2 cellular contexts compared by ENCODE assay signal in the genomic region with DNA sequence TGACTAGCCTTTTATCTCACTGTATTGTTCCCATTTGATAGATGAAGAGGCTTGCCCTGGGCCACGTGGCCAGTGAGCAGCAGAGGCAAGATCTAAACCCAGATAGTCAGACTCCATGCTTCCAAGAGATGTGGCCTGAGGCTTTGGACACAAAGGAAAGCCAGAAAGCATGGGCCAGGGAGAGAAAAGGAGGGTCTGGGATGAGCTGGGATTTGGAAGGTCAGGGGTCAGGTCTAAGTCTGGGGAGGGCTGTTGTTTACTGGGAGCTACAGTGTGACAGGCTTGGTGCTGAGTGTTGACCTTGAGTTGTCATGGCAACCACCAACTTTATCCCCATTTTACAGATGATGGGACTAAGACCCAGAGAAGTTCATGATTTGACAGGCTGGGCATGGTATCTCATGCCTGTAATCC.
TF ChIP-seq lines count a peak whose summit lies in the region.

No MANE protein-coding gene starts in this region.

TF ChIP-seq in SK-N-SH, 30 proteins besides CTCF, POLR2A, EP300 and RAD21 (continued from another document):
- TF ChIP-seq, protein P1, sequence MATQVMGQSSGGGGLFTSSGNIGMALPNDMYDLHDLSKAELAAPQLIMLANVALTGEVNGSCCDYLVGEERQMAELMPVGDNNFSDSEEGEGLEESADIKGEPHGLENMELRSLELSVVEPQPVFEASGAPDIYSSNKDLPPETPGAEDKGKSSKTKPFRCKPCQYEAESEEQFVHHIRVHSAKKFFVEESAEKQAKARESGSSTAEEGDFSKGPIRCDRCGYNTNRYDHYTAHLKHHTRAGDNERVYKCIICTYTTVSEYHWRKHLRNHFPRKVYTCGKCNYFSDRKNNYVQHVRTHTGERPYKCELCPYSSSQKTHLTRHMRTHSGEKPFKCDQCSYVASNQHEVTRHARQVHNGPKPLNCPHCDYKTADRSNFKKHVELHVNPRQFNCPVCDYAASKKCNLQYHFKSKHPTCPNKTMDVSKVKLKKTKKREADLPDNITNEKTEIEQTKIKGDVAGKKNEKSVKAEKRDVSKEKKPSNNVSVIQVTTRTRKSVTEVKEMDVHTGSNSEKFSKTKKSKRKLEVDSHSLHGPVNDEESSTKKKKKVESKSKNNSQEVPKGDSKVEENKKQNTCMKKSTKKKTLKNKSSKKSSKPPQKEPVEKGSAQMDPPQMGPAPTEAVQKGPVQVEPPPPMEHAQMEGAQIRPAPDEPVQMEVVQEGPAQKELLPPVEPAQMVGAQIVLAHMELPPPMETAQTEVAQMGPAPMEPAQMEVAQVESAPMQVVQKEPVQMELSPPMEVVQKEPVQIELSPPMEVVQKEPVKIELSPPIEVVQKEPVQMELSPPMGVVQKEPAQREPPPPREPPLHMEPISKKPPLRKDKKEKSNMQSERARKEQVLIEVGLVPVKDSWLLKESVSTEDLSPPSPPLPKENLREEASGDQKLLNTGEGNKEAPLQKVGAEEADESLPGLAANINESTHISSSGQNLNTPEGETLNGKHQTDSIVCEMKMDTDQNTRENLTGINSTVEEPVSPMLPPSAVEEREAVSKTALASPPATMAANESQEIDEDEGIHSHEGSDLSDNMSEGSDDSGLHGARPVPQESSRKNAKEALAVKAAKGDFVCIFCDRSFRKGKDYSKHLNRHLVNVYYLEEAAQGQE (IDR thresholded peaks at IDR 0.05; ENCODE audit: low read depth, low read length) = no peak

TF ChIP-seq in SK-N-SH treated with all-trans-retinoic acid at 6 μM for 48 hours, 23 proteins besides CTCF, POLR2A, EP300 and RAD21 (continued from another document):
- TF ChIP-seq, protein P2, sequence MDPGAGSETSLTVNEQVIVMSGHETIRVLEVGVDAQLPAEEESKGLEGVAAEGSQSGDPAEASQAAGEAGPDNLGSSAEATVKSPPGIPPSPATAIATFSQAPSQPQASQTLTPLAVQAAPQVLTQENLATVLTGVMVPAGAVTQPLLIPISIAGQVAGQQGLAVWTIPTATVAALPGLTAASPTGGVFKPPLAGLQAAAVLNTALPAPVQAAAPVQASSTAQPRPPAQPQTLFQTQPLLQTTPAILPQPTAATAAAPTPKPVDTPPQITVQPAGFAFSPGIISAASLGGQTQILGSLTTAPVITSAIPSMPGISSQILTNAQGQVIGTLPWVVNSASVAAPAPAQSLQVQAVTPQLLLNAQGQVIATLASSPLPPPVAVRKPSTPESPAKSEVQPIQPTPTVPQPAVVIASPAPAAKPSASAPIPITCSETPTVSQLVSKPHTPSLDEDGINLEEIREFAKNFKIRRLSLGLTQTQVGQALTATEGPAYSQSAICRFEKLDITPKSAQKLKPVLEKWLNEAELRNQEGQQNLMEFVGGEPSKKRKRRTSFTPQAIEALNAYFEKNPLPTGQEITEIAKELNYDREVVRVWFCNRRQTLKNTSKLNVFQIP (CRISPR knock-in tag; IDR thresholded peaks at IDR 0.05; ENCODE audit: borderline replicate concordance, low read depth) = no peak
- TF ChIP-seq ZNF565 (CRISPR knock-in tag; conservative IDR thresholded peaks at IDR 0.05; ENCODE audit: low read depth) = no peak
- TF ChIP-seq PPARA (CRISPR knock-in tag; IDR thresholded peaks at IDR 0.05; ENCODE audit: borderline replicate concordance) = no peak
- no peak for TF ChIP-seq ESRRG (CRISPR knock-in tag; IDR thresholded peaks at IDR 0.05)
- no peak for TF ChIP-seq ZNF70 (CRISPR knock-in tag; IDR thresholded peaks at IDR 0.05)
- no peak for TF ChIP-seq RARB (CRISPR knock-in tag; IDR thresholded peaks at IDR 0.05)
- TF ChIP-seq, protein P3, sequence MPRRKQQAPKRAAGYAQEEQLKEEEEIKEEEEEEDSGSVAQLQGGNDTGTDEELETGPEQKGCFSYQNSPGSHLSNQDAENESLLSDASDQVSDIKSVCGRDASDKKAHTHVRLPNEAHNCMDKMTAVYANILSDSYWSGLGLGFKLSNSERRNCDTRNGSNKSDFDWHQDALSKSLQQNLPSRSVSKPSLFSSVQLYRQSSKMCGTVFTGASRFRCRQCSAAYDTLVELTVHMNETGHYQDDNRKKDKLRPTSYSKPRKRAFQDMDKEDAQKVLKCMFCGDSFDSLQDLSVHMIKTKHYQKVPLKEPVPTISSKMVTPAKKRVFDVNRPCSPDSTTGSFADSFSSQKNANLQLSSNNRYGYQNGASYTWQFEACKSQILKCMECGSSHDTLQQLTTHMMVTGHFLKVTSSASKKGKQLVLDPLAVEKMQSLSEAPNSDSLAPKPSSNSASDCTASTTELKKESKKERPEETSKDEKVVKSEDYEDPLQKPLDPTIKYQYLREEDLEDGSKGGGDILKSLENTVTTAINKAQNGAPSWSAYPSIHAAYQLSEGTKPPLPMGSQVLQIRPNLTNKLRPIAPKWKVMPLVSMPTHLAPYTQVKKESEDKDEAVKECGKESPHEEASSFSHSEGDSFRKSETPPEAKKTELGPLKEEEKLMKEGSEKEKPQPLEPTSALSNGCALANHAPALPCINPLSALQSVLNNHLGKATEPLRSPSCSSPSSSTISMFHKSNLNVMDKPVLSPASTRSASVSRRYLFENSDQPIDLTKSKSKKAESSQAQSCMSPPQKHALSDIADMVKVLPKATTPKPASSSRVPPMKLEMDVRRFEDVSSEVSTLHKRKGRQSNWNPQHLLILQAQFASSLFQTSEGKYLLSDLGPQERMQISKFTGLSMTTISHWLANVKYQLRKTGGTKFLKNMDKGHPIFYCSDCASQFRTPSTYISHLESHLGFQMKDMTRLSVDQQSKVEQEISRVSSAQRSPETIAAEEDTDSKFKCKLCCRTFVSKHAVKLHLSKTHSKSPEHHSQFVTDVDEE (CRISPR knock-in tag; IDR thresholded peaks at IDR 0.05) = no peak
- TF ChIP-seq ZNF8 (CRISPR knock-in tag; IDR thresholded peaks at IDR 0.05) = no peak
- TF ChIP-seq ZC3H10 (CRISPR knock-in tag; IDR thresholded peaks at IDR 0.05) = no peak
